ENCODE assay signal across 1 cellular context in the genomic region with DNA sequence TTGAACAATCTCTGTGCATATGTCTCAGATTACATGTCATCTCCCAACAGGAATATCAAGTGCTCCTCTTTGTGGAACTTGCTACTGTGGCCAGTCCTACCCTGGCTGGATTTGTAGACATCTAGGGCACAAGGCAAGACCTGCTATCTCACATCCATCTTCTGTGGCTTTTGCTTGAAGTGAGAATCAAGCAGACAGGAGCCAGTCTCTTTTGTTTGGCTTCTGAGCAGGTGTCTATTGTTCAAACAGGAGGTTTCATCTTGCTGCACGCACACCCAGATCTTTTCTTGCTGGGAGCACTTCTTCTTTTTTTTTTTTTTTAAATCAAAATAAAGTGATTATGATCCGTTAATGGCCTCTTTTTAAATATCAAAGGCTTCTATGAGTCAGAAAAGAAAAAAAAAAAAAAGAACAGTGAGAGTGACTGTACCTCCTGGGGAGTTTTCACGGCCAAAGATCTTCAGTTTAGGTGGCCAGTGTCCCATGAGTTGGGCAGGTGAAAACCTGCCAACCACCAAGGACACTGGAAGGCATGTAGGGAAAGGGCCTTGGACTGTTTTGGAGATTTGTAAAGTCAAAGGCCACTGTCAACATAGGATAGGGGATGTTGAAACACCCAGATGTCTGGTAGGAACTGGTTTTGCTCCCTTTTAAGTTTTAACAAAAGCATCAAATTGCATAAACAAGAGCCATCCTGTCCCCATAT.
TF ChIP-seq lines count a peak whose summit lies in the region.

No MANE protein-coding gene starts in this region.

TF ChIP-seq in HepG2, 621 proteins besides CTCF, POLR2A, EP300 and RAD21 (continued from another document and continues in another):
- TF ChIP-seq, protein P1, sequence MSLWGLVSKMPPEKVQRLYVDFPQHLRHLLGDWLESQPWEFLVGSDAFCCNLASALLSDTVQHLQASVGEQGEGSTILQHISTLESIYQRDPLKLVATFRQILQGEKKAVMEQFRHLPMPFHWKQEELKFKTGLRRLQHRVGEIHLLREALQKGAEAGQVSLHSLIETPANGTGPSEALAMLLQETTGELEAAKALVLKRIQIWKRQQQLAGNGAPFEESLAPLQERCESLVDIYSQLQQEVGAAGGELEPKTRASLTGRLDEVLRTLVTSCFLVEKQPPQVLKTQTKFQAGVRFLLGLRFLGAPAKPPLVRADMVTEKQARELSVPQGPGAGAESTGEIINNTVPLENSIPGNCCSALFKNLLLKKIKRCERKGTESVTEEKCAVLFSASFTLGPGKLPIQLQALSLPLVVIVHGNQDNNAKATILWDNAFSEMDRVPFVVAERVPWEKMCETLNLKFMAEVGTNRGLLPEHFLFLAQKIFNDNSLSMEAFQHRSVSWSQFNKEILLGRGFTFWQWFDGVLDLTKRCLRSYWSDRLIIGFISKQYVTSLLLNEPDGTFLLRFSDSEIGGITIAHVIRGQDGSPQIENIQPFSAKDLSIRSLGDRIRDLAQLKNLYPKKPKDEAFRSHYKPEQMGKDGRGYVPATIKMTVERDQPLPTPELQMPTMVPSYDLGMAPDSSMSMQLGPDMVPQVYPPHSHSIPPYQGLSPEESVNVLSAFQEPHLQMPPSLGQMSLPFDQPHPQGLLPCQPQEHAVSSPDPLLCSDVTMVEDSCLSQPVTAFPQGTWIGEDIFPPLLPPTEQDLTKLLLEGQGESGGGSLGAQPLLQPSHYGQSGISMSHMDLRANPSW (CRISPR knock-in tag; IDR thresholded peaks at IDR 0.05; ENCODE audit: borderline replicate concordance) = no peak
- TF ChIP-seq ZNF674 (CRISPR knock-in tag; IDR thresholded peaks at IDR 0.05; ENCODE audit: low read depth) = no peak
- no peak for TF ChIP-seq PTBP1 (IDR thresholded peaks at IDR 0.05; ENCODE audit: low read depth, low read length, poor library complexity, severe bottlenecking)
- no peak for TF ChIP-seq ZNF264 (CRISPR knock-in tag; IDR thresholded peaks at IDR 0.05)
- TF ChIP-seq, protein P2, sequence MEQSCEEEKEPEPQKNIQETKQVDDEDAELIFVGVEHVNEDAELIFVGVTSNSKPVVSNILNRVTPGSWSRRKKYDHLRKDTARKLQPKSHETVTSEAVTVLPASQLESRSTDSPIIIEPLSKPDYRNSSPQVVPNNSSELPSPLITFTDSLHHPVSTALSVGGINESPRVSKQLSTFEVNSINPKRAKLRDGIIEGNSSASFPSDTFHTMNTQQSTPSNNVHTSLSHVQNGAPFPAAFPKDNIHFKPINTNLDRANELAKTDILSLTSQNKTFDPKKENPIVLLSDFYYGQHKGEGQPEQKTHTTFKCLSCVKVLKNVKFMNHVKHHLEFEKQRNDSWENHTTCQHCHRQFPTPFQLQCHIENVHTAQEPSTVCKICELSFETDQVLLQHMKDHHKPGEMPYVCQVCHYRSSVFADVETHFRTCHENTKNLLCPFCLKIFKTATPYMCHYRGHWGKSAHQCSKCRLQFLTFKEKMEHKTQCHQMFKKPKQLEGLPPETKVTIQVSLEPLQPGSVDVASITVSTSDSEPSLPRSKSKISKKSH (CRISPR knock-in tag; IDR thresholded peaks at IDR 0.05; ENCODE audit: borderline replicate concordance) = no peak
- TF ChIP-seq ZNF737 (CRISPR knock-in tag; IDR thresholded peaks at IDR 0.05; ENCODE audit: borderline replicate concordance) = no peak
- TF ChIP-seq ZNF256 (CRISPR knock-in tag; conservative IDR thresholded peaks at IDR 0.05) = no peak
- peak; percentile 60 for TF ChIP-seq MED1 (CRISPR knock-in tag; IDR thresholded peaks at IDR 0.05)
- no peak for TF ChIP-seq ZNF33B (CRISPR knock-in tag; IDR thresholded peaks at IDR 0.05)
- TF ChIP-seq TRIM24 (CRISPR knock-in tag; IDR thresholded peaks at IDR 0.05) = 0 out of 2 replicates have a peak, but pooled peaks have one; percentile 54
- no peak for TF ChIP-seq SAFB2 (CRISPR knock-in tag; IDR thresholded peaks at IDR 0.05; ENCODE audit: borderline replicate concordance, low read depth)
- TF ChIP-seq FOXA1 (IDR thresholded peaks at IDR 0.05) = no peak
- TF ChIP-seq FOXA1 (CRISPR knock-in tag; IDR thresholded peaks at IDR 0.05) = peak; percentile 39
- TF ChIP-seq, protein P3, sequence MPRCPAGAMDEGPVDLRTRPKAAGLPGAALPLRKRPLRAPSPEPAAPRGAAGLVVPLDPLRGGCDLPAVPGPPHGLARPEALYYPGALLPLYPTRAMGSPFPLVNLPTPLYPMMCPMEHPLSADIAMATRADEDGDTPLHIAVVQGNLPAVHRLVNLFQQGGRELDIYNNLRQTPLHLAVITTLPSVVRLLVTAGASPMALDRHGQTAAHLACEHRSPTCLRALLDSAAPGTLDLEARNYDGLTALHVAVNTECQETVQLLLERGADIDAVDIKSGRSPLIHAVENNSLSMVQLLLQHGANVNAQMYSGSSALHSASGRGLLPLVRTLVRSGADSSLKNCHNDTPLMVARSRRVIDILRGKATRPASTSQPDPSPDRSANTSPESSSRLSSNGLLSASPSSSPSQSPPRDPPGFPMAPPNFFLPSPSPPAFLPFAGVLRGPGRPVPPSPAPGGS (CRISPR knock-in tag; IDR thresholded peaks at IDR 0.05) = no peak
- TF ChIP-seq, protein P4, sequence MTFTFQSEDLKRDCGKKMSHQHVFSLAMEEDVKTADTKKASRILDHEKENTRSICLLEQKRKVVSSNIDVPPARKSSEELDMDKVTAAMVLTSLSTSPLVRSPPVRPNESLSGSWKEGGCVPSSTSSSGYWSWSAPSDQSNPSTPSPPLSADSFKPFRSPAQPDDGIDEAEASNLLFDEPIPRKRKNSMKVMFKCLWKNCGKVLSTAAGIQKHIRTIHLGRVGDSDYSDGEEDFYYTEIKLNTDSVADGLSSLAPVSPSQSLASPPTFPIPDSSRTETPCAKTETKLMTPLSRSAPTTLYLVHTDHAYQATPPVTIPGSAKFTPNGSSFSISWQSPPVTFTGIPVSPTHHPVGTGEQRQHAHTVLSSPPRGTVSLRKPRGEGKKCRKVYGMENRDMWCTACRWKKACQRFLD (CRISPR knock-in tag; IDR thresholded peaks at IDR 0.05; ENCODE audit: borderline replicate concordance) = no peak
- TF ChIP-seq, protein P5, sequence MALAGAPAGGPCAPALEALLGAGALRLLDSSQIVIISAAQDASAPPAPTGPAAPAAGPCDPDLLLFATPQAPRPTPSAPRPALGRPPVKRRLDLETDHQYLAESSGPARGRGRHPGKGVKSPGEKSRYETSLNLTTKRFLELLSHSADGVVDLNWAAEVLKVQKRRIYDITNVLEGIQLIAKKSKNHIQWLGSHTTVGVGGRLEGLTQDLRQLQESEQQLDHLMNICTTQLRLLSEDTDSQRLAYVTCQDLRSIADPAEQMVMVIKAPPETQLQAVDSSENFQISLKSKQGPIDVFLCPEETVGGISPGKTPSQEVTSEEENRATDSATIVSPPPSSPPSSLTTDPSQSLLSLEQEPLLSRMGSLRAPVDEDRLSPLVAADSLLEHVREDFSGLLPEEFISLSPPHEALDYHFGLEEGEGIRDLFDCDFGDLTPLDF (CRISPR knock-in tag; IDR thresholded peaks at IDR 0.05) = no peak
- TF ChIP-seq, protein P6, sequence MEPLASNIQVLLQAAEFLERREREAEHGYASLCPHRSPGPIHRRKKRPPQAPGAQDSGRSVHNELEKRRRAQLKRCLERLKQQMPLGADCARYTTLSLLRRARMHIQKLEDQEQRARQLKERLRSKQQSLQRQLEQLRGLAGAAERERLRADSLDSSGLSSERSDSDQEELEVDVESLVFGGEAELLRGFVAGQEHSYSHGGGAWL (CRISPR knock-in tag; IDR thresholded peaks at IDR 0.05) = no peak
- TF ChIP-seq, protein P7, sequence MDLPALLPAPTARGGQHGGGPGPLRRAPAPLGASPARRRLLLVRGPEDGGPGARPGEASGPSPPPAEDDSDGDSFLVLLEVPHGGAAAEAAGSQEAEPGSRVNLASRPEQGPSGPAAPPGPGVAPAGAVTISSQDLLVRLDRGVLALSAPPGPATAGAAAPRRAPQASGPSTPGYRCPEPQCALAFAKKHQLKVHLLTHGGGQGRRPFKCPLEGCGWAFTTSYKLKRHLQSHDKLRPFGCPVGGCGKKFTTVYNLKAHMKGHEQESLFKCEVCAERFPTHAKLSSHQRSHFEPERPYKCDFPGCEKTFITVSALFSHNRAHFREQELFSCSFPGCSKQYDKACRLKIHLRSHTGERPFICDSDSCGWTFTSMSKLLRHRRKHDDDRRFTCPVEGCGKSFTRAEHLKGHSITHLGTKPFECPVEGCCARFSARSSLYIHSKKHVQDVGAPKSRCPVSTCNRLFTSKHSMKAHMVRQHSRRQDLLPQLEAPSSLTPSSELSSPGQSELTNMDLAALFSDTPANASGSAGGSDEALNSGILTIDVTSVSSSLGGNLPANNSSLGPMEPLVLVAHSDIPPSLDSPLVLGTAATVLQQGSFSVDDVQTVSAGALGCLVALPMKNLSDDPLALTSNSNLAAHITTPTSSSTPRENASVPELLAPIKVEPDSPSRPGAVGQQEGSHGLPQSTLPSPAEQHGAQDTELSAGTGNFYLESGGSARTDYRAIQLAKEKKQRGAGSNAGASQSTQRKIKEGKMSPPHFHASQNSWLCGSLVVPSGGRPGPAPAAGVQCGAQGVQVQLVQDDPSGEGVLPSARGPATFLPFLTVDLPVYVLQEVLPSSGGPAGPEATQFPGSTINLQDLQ (CRISPR knock-in tag; IDR thresholded peaks at IDR 0.05) = no peak
- TF ChIP-seq, protein P8, sequence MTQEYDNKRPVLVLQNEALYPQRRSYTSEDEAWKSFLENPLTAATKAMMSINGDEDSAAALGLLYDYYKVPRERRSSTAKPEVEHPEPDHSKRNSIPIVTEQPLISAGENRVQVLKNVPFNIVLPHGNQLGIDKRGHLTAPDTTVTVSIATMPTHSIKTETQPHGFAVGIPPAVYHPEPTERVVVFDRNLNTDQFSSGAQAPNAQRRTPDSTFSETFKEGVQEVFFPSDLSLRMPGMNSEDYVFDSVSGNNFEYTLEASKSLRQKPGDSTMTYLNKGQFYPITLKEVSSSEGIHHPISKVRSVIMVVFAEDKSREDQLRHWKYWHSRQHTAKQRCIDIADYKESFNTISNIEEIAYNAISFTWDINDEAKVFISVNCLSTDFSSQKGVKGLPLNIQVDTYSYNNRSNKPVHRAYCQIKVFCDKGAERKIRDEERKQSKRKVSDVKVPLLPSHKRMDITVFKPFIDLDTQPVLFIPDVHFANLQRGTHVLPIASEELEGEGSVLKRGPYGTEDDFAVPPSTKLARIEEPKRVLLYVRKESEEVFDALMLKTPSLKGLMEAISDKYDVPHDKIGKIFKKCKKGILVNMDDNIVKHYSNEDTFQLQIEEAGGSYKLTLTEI (CRISPR knock-in tag; conservative IDR thresholded peaks at IDR 0.05) = no peak
- TF ChIP-seq FOXA3 (CRISPR knock-in tag; IDR thresholded peaks at IDR 0.05) = peak; percentile 50
- TF ChIP-seq JDP2 (CRISPR knock-in tag; IDR thresholded peaks at IDR 0.05; ENCODE audit: borderline replicate concordance) = no peak
- TF ChIP-seq EZH2 (conservative IDR thresholded peaks at IDR 0.05; ENCODE audit: low read depth, low read length) = no peak
- no peak for TF ChIP-seq YY1 (IDR thresholded peaks at IDR 0.05; ENCODE audit: insufficient read depth, insufficient replicate concordance, low read depth, low read length)
- TF ChIP-seq LCORL (IDR thresholded peaks at IDR 0.05) = 0 out of 2 replicates have a peak, but pooled peaks have one; percentile 17
- peak; percentile 90 for TF ChIP-seq LCORL (CRISPR knock-in tag; IDR thresholded peaks at IDR 0.05)
- no peak for TF ChIP-seq ZNF775 (CRISPR knock-in tag; IDR thresholded peaks at IDR 0.05; ENCODE audit: borderline replicate concordance)
- TF ChIP-seq JUN (CRISPR knock-in tag; IDR thresholded peaks at IDR 0.05) = no peak
- TF ChIP-seq ZSCAN30 (CRISPR knock-in tag; IDR thresholded peaks at IDR 0.05) = no peak
- TF ChIP-seq NR2F1 (CRISPR knock-in tag; IDR thresholded peaks at IDR 0.05) = peak in 1 of 2 experiments; percentile 19; a peak in 1 of 4 replicates
- TF ChIP-seq, protein P9, sequence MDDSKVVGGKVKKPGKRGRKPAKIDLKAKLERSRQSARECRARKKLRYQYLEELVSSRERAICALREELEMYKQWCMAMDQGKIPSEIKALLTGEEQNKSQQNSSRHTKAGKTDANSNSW (CRISPR knock-in tag; IDR thresholded peaks at IDR 0.05; ENCODE audit: borderline replicate concordance) = no peak
- TF ChIP-seq ZMAT3 (CRISPR knock-in tag; conservative IDR thresholded peaks at IDR 0.05) = no peak
- no peak for TF ChIP-seq ZNF660 (CRISPR knock-in tag; IDR thresholded peaks at IDR 0.05; ENCODE audit: borderline replicate concordance, low read depth)
- TF ChIP-seq, protein P10, sequence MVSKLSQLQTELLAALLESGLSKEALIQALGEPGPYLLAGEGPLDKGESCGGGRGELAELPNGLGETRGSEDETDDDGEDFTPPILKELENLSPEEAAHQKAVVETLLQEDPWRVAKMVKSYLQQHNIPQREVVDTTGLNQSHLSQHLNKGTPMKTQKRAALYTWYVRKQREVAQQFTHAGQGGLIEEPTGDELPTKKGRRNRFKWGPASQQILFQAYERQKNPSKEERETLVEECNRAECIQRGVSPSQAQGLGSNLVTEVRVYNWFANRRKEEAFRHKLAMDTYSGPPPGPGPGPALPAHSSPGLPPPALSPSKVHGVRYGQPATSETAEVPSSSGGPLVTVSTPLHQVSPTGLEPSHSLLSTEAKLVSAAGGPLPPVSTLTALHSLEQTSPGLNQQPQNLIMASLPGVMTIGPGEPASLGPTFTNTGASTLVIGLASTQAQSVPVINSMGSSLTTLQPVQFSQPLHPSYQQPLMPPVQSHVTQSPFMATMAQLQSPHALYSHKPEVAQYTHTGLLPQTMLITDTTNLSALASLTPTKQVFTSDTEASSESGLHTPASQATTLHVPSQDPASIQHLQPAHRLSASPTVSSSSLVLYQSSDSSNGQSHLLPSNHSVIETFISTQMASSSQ (IDR thresholded peaks at IDR 0.05; ENCODE audit: low read depth) = no peak
- TF ChIP-seq, protein P10 (CRISPR knock-in tag; IDR thresholded peaks at IDR 0.05; ENCODE audit: borderline replicate concordance) = 0 out of 2 replicates have a peak, but pooled peaks have one; percentile 15
- TF ChIP-seq RARG (CRISPR knock-in tag; IDR thresholded peaks at IDR 0.05; ENCODE audit: low read depth) = no peak
- no peak for TF ChIP-seq ZSCAN22 (CRISPR knock-in tag; IDR thresholded peaks at IDR 0.05)
- no peak for TF ChIP-seq THAP11 (CRISPR knock-in tag; IDR thresholded peaks at IDR 0.05)
- TF ChIP-seq, protein P11, sequence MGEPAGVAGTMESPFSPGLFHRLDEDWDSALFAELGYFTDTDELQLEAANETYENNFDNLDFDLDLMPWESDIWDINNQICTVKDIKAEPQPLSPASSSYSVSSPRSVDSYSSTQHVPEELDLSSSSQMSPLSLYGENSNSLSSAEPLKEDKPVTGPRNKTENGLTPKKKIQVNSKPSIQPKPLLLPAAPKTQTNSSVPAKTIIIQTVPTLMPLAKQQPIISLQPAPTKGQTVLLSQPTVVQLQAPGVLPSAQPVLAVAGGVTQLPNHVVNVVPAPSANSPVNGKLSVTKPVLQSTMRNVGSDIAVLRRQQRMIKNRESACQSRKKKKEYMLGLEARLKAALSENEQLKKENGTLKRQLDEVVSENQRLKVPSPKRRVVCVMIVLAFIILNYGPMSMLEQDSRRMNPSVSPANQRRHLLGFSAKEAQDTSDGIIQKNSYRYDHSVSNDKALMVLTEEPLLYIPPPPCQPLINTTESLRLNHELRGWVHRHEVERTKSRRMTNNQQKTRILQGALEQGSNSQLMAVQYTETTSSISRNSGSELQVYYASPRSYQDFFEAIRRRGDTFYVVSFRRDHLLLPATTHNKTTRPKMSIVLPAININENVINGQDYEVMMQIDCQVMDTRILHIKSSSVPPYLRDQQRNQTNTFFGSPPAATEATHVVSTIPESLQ (CRISPR knock-in tag; conservative IDR thresholded peaks at IDR 0.05) = no peak
